8 cellular contexts compared by ENCODE assay signal in the genomic region with DNA sequence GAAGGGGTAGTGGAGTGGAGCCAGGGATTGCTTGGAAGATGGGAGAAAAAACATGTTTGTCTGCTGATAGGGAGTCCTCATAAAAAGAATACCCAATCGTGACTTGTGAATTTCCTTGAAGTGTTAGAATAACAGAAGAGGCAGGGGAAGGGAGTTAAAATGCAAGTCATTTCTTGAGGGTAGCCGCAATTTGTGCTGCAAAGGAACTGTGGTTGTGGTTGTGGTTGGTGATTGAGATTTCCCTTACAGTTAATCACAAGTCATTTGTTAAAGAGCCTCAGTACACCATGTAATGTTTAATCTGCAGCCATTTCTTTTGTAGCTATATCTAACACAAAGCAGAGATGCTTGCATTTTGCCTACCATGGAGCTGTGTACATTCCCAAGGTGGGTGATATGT.
DNase-seq lines count a peak whose midpoint lies in the region; ATAC-seq and TF ChIP-seq lines count a peak whose summit lies in the region.

No MANE protein-coding gene starts in this region.

- DNase-seq in KG1 (lab: John Stamatoyannopoulos, UW), result peak; percentile 69
- peak; percentile 40 for DNase-seq in activated T-cell treated with anti-CD3 and anti-CD28 coated beads for 4 hours
- peak; percentile 24 to 36 (median 30) for DNase-seq in stimulated activated CD4-positive, alpha-beta T cell treated with anti-CD3 and anti-CD28 coated beads, Interleukin-1b, Interleukin-23, amount 100 ng/mL, for 24 hours (ENCODE audit: low read depth in 4 of 4, low spot score in 1 of 4)
- DNase-seq in erythroblast (lab: John Stamatoyannopoulos, UW), result no peak
- no peak for DNase-seq in SHP77 (lab: John Stamatoyannopoulos, UW)
- no peak for DNase-seq in D341Med (ENCODE audit: low spot score)

- no peak for TF ChIP-seq POLR2A in erythroblast (IDR thresholded peaks at IDR 0.05; ENCODE audit: low read length)

- ATAC-seq in GM19372 (IDR thresholded peaks at IDR 0.05; ENCODE audit: low read depth, unreplicated experiment) (peak; percentile 74), HG02885 (IDR thresholded peaks at IDR 0.05; ENCODE audit: poor library complexity, unreplicated experiment) (no peak)

Comparison
In these comparisons a context has a peak if more than half of its experiments do, and no peak if none do; other contexts are left out.
1. DNase-seq: peak in KG1 (single experiment), activated T-cell treated with anti-CD3 and anti-CD28 coated beads for 4 hours (single experiment) and stimulated activated CD4-positive, alpha-beta T cell treated with anti-CD3 and anti-CD28 coated beads, Interleukin-1b, Interleukin-23, amount 100 ng/mL, for 24 hours (4 of 4); none in erythroblast (0 of 2), SHP77 (0 of 2) and D341Med (single experiment).